ENCODE assay signal across 16 cellular contexts in the genomic region with DNA sequence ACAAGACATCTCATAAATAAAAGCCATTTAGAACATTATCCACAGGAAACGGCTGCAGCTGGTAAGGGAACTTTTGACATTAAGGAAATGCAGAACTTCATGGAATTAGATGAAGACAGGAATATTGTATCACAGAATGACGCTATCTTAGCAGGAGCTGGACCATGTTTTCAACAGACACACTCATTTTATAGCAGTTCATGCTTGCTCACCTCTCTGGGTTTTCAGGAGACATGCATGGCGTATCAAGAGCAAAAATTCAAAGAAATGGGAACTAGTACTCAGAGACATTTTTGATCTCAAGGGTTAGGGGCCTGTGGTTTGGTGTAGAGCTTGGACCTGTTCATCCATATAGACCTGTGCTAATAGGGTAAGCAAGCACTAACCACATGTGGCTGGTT.
DNase-seq lines count a peak whose midpoint lies in the region; ATAC-seq and TF ChIP-seq lines count a peak whose summit lies in the region.
"Had no signal": no experiment of that assay in that cellular context is flagged by ENCODE, and none has a peak within 500 bp of the region (broad histone marks: within the 10 kb centered on the region; RNA-seq: fewer than 3 reads in every experiment).

No MANE protein-coding gene starts in this region.

- in situ Hi-C loops in gastrocnemius medialis (cut with MboI; ENCODE audit: low sequenced_read_pairs in 4 of 4) = loop anchor here in 1 of 4 donors (25.0 kb wide), 1 partner anchor 114 kb away; a partner anchor contains a TSS

- peak overlapping the region; percentile 65 for H3K27ac ChIP-seq in effector memory CD4-positive, alpha-beta T cell (ENCODE audit: insufficient read depth, low read length, poor library complexity, severe bottlenecking)
- peak overlapping the region in 2 of 4 donors; percentile 26 to 50 for H3K27ac ChIP-seq in gastrocnemius medialis
- H3K27ac ChIP-seq: coronary artery had no signal

- no peak for TF ChIP-seq POLR2A in gastrocnemius medialis (IDR thresholded peaks at IDR 0.05)

- peaks cover 5% of the 10 kb centered on the region for H3K36me3 ChIP-seq in effector memory CD4-positive, alpha-beta T cell (ENCODE audit: control insufficient read depth, insufficient read depth, low read length)
- H3K36me3 ChIP-seq in gastrocnemius medialis = no peaks in the 10 kb centered on the region
- H3K36me3 ChIP-seq: adrenal gland had no signal

- H3K4me1 Mint-ChIP-seq in activated T-cell treated with anti-CD3 and anti-CD28 coated beads, Interleukin-2, amount 50 U/mL, for 4 hours (ENCODE audit: low read depth) = peaks cover 94% of the 10 kb centered on the region
- peaks cover 66% of the 10 kb centered on the region for H3K4me1 Mint-ChIP-seq in nephron
- H3K4me1 Mint-ChIP-seq in nephron progenitor cell = peaks cover 23% of the 10 kb centered on the region

- ATAC-seq in activated T-cell treated with anti-CD3 and anti-CD28 coated beads, Interleukin-2, amount 50 U/mL, for 4 hours = no peak
- ATAC-seq in HG03066 (IDR thresholded peaks at IDR 0.05; ENCODE audit: low read depth, unreplicated experiment) = peak; percentile 50
- ATAC-seq in HG03097 (IDR thresholded peaks at IDR 0.05; ENCODE audit: low FRiP score, unreplicated experiment) = no peak
- no peak for ATAC-seq in gastrocnemius medialis
- ATAC-seq: activated CD4-positive, CD25-positive, alpha-beta regulatory T cell treated with anti-CD3 and anti-CD28 coated beads, Interleukin-2, amount 50 U/mL, for 24 hours had no signal

- no peak for DNase-seq in activated T-cell treated with anti-CD3 and anti-CD28 coated beads, Interleukin-2, amount 50 U/mL, for 4 hours
- DNase-seq in activated T-cell treated with anti-CD3 and anti-CD28 coated beads, Interleukin-2, amount 50 U/mL, for 48 hours = no peak
- no peak for DNase-seq in effector memory CD4-positive, alpha-beta T cell
- no peak for DNase-seq in gastrocnemius medialis
- DNase-seq in nephron progenitor cell = no peak
- DNase-seq: adrenal gland; DND-41; foreskin fibroblast; NCI-H187; NK-92 treated with Interleukin-12 subunit alpha and Interleukin-12 subunit beta, amount 100 ng/mL, for 24 hours; occipital lobe had no signal

- H3K27ac Mint-ChIP-seq in nephron = peak overlapping the region; percentile 66 to 74 (median 74)
- H3K27ac Mint-ChIP-seq in nephron progenitor cell = no peak overlapping the region

- no peak overlapping the region for H3K4me3 ChIP-seq in effector memory CD4-positive, alpha-beta T cell (ENCODE audit: insufficient read depth, low read depth, low read length, poor library complexity, severe bottlenecking)
- no peak overlapping the region for H3K4me3 ChIP-seq in gastrocnemius medialis
- H3K4me3 ChIP-seq: adrenal gland, coronary artery had no signal

- no peaks in the 10 kb centered on the region for H3K27me3 Mint-ChIP-seq in activated T-cell treated with anti-CD3 and anti-CD28 coated beads, Interleukin-2, amount 50 U/mL, for 4 hours (ENCODE audit: low read depth)
- H3K27me3 Mint-ChIP-seq in nephron (ENCODE audit: low read depth) (no peaks in the 10 kb centered on the region), nephron progenitor cell (ENCODE audit: low read depth, poor library complexity) (no peaks in the 10 kb centered on the region)

- H3K9me3 ChIP-seq in effector memory CD4-positive, alpha-beta T cell (ENCODE audit: control insufficient read depth, low read length) = no peaks in the 10 kb centered on the region
- no peaks in the 10 kb centered on the region for H3K9me3 ChIP-seq in gastrocnemius medialis
- H3K9me3 ChIP-seq: adrenal gland had no signal

- TF ChIP-seq CTCF in nephron (IDR thresholded peaks at IDR 0.05; ENCODE audit: unreplicated experiment in 3 of 3) (no peak), gastrocnemius medialis (IDR thresholded peaks at IDR 0.05 in 4 of 5, conservative IDR thresholded peaks at IDR 0.05 in 1 of 5) (no peak), nephron progenitor cell (IDR thresholded peaks at IDR 0.05) (no peak)

- no peaks in the 10 kb centered on the region for H3K9me3 Mint-ChIP-seq in activated T-cell treated with anti-CD3 and anti-CD28 coated beads, Interleukin-2, amount 50 U/mL, for 4 hours
- H3K9me3 Mint-ChIP-seq in nephron (no peaks in the 10 kb centered on the region), nephron progenitor cell (no peaks in the 10 kb centered on the region)

- no peaks in the 10 kb centered on the region for H3K27me3 ChIP-seq in effector memory CD4-positive, alpha-beta T cell (replicated peaks; ENCODE audit: control insufficient read depth, insufficient read depth, low read length, poor library complexity, severe bottlenecking)
- no peaks in the 10 kb centered on the region for H3K27me3 ChIP-seq in gastrocnemius medialis
- H3K27me3 ChIP-seq: adrenal gland had no signal

- intact Hi-C loops in gastrocnemius medialis (cut with DNase I; ENCODE audit: low total_unique reads) = no loop called here

- H3K36me3 Mint-ChIP-seq in activated T-cell treated with anti-CD3 and anti-CD28 coated beads, Interleukin-2, amount 50 U/mL, for 4 hours (ENCODE audit: insufficient read depth) = peaks cover 60% of the 10 kb centered on the region
- H3K36me3 Mint-ChIP-seq in nephron (ENCODE audit: low read depth) = peaks cover 9% of the 10 kb centered on the region
- H3K36me3 Mint-ChIP-seq in nephron progenitor cell (ENCODE audit: low read depth) = peaks cover 18% of the 10 kb centered on the region

- peak overlapping the region; percentile 39 for H3K4me3 Mint-ChIP-seq in activated T-cell treated with anti-CD3 and anti-CD28 coated beads, Interleukin-2, amount 50 U/mL, for 4 hours
- no peak overlapping the region for H3K4me3 Mint-ChIP-seq in nephron
- no peak overlapping the region for H3K4me3 Mint-ChIP-seq in nephron progenitor cell

- H3K4me1 ChIP-seq in effector memory CD4-positive, alpha-beta T cell (ENCODE audit: control insufficient read depth, insufficient read depth, low read length, poor library complexity, severe bottlenecking) = peaks cover 76% of the 10 kb centered on the region
- peaks cover 13 to 54% of the 10 kb centered on the region in 2 donors for H3K4me1 ChIP-seq in gastrocnemius medialis
